8 cellular contexts compared by ENCODE assay signal in the genomic region with DNA sequence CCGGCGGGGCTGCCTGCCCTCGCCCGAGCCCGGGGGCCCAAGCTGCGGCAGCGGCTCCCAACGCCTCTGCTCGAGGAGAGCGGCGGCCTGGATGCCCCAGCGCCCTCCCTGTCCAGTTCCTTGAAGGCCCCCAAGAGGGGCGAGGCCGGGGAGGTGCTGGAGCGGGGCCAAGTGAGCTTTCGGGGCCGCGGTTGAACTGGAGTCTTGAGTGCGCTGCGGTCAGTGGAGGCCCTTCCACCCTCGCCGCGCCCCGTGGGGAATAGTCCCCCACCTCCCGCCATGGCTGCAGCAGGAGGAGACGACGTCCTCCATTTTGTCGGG. TPM values are rescaled to one million over a fixed set of nuclear protein-coding genes. Genes with fewer than 3 reads are reported as not detected.
DNase-seq lines count a peak whose midpoint lies in the region; ATAC-seq and TF ChIP-seq lines count a peak whose summit lies in the region.

No MANE protein-coding gene starts in this region.

- peak; percentile 27 for ATAC-seq in HG02798 (IDR thresholded peaks at IDR 0.05; ENCODE audit: poor library complexity, unreplicated experiment)

- 0 to 1% (median 0%) methylated on average over 7 to 28 of the region's 28 CpGs for WGBS in stomach, 5 donors

- TF ChIP-seq POLR2A in stomach (IDR thresholded peaks at IDR 0.05) = no peak

- H3K4me1 ChIP-seq in mucosa of rectum (ENCODE audit: control insufficient read depth in 2 of 2, insufficient read depth in 2 of 2, low read length in 2 of 2) = peaks cover 7 to 9% of the 10 kb centered on the region in 2 donors
- H3K4me1 ChIP-seq in stomach = peaks cover 22 to 37% (median 31%) of the 10 kb centered on the region in 4 donors

- no peaks in the 10 kb centered on the region for H3K9me3 Mint-ChIP-seq in endothelial cell (ENCODE audit: unreplicated experiment)

- no peaks in the 10 kb centered on the region for H3K27me3 ChIP-seq in mucosa of rectum (ENCODE audit: control insufficient read depth in 2 of 2, insufficient read depth in 2 of 2, low read length in 2 of 2)
- no peaks in the 10 kb centered on the region for H3K27me3 ChIP-seq in stomach

- H3K27me3 Mint-ChIP-seq in endothelial cell (ENCODE audit: unreplicated experiment) = peaks cover 23% of the 10 kb centered on the region

- peak overlapping the region; percentile 87 for H3K27ac Mint-ChIP-seq in endothelial cell (ENCODE audit: unreplicated experiment)

- intact Hi-C loops in stomach (cut with DNase I; ENCODE audit: low total_unique reads) = loop anchor here (10.0 kb wide), 1 partner anchor 101 kb away; no protein-coding TSS in a partner anchor

- no peak for TF ChIP-seq EP300 in stomach (IDR thresholded peaks at IDR 0.05)

- peak overlapping the region; percentile 98 for H3K27ac ChIP-seq in mucosa of rectum (ENCODE audit: low read depth in 2 of 2, low read length in 2 of 2)
- H3K27ac ChIP-seq in stomach = peak overlapping the region; percentile 94 to 100 (median 99)

- peaks cover 20% of the 10 kb centered on the region for H3K36me3 Mint-ChIP-seq in endothelial cell (ENCODE audit: low read depth, unreplicated experiment)

- peaks cover 22% of the 10 kb centered on the region for H3K4me1 Mint-ChIP-seq in endothelial cell (ENCODE audit: unreplicated experiment)

- peak overlapping the region; percentile 77 to 81 for H3K9ac ChIP-seq in mucosa of rectum (ENCODE audit: low read depth in 1 of 2, low read length in 2 of 2)

- no peaks in the 10 kb centered on the region for H3K36me3 ChIP-seq in mucosa of rectum (ENCODE audit: control insufficient read depth in 2 of 2, insufficient read depth in 2 of 2, low read length in 2 of 2)
- peaks cover 0 to 8% (median 0%) of the 10 kb centered on the region in 4 donors for H3K36me3 ChIP-seq in stomach

- TF ChIP-seq CTCF in endothelial cell (IDR thresholded peaks at IDR 0.05; ENCODE audit: unreplicated experiment) (no peak), stomach (IDR thresholded peaks at IDR 0.05) (no peak)

- peak overlapping the region; percentile 87 for H3K4me3 Mint-ChIP-seq in endothelial cell (ENCODE audit: unreplicated experiment)

- DNase-seq in stimulated activated CD4-positive, alpha-beta T cell treated with anti-CD3 and anti-CD28 coated beads, Interleukin-12 subunit alpha, Interleukin-12 subunit beta, amount 100 ng/mL, for 4 hours = peak; percentile 46
- DNase-seq in stimulated activated CD4-positive, alpha-beta T cell treated with anti-CD3 and anti-CD28 coated beads, Interleukin-4, amount 100 ng/mL, for 24 hours = no peak
- DNase-seq in NCI-H2227 (lab: John Stamatoyannopoulos, UW; ENCODE audit: unreplicated experiment) (peak; percentile 68), endothelial cell (ENCODE audit: low spot score) (peak; percentile 61), stomach (peak; percentile 63)
- DNase-seq in activated CD4-positive, alpha-beta T cell treated with anti-CD3 and anti-CD28 coated beads, Interleukin-2, amount 50 U/mL, for 24 hours (ENCODE audit: low read depth in 1 of 2, low spot score in 1 of 2) = peak; percentile 39 to 54

- H3K9me3 ChIP-seq in mucosa of rectum (ENCODE audit: control insufficient read depth in 2 of 2, low read length in 2 of 2) (no peaks in the 10 kb centered on the region), stomach (no peaks in the 10 kb centered on the region)

- H3K4me3 ChIP-seq in mucosa of rectum (ENCODE audit: low read length in 2 of 2) = peak overlapping the region; percentile 70 to 77
- H3K4me3 ChIP-seq in stomach = peak overlapping the region; percentile 79 to 95 (median 89)

RNA-seq across cellular contexts. Expression of a gene that starts 0.5 kb away (rescaled TPM):
- total RNA-seq in endothelial cell (ENCODE audit: unreplicated experiment) (17.3 TPM), stomach (10 to 100 TPM in 4 of 5 donors, 1 to 10 TPM in 1; 4.9 to 67.4 (median 23.5) TPM)
- polyA plus RNA-seq in stomach = 1 to 10 TPM; 4.4 to 6.6 (median 6.1) TPM
